12 cellular contexts compared by ENCODE assay signal in genomic region chr3:47804571-47804970, GRCh38. TPM values are rescaled to one million over a fixed set of nuclear protein-coding genes. Genes with fewer than 3 reads are reported as not detected.
DNase-seq lines count a peak whose midpoint lies in the region; TF ChIP-seq lines count a peak whose summit lies in the region.
"Had no signal": no experiment of that assay in that cellular context is flagged by ENCODE, and none has a peak within 500 bp of the region (broad histone marks: within the 10 kb centered on the region; RNA-seq: fewer than 3 reads in every experiment).

No MANE protein-coding gene starts in this region.

- DNase-seq in T-helper 2 cell treated with Interferon-gamma antibody and Interleukin-4, amounts not matched to agents 5 μg/mL and 100 μg/mL, for 36 hours (ENCODE audit: low spot score): no peak
- DNase-seq in T-helper 2 cell (no peak), adipocyte (ENCODE audit: low read depth) (no peak), mucosa of gallbladder (ENCODE audit: low spot score) (no peak), NCI-H510A treated with DMSO at 0.1 percent for 48 hours (lab: John Stamatoyannopoulos, UW) (no peak)
- no peak for DNase-seq in activated CD4-positive, CD25-positive, alpha-beta regulatory T cell (lab: John Stamatoyannopoulos, UW)
- DNase-seq: DMS53, HCEC 1CT, KG1 had no signal

- H3K4me3 Mint-ChIP-seq in T-helper 2 cell treated with Interferon-gamma antibody and Interleukin-4, amounts not matched to agents 5 μg/mL and 100 μg/mL, for 36 hours: peak overlapping the region; percentile 99
- H3K4me3 Mint-ChIP-seq in IgD-negative memory B cell (peak overlapping the region; percentile 23 to 97 (median 90)), nephron (peak overlapping the region; percentile 99)

- no peak overlapping the region for H3K9ac ChIP-seq in adipocyte (ENCODE audit: low read length)

- peaks cover 22% of the 10 kb centered on the region for H3K4me1 Mint-ChIP-seq in T-helper 2 cell treated with Interferon-gamma antibody and Interleukin-4, amounts not matched to agents 5 μg/mL and 100 μg/mL, for 36 hours (ENCODE audit: low read depth)
- peaks cover 7 to 21% (median 10%) of the 10 kb centered on the region in 3 donors for H3K4me1 Mint-ChIP-seq in IgD-negative memory B cell
- H3K4me1 Mint-ChIP-seq in nephron: peaks cover 22% of the 10 kb centered on the region

- no peaks in the 10 kb centered on the region for H3K27me3 Mint-ChIP-seq in T-helper 2 cell treated with Interferon-gamma antibody and Interleukin-4, amounts not matched to agents 5 μg/mL and 100 μg/mL, for 36 hours (ENCODE audit: low read depth)
- H3K27me3 Mint-ChIP-seq in IgD-negative memory B cell (no peaks in the 10 kb centered on the region), nephron (ENCODE audit: low read depth) (peaks cover 3% of the 10 kb centered on the region)

- H3K36me3 Mint-ChIP-seq in T-helper 2 cell treated with Interferon-gamma antibody and Interleukin-4, amounts not matched to agents 5 μg/mL and 100 μg/mL, for 36 hours (ENCODE audit: low read depth): peaks cover 4% of the 10 kb centered on the region
- H3K36me3 Mint-ChIP-seq in IgD-negative memory B cell (no peaks in the 10 kb centered on the region), nephron (ENCODE audit: low read depth) (peaks cover 16% of the 10 kb centered on the region)

- H3K4me3 ChIP-seq in adipocyte (ENCODE audit: low read length): peak overlapping the region; percentile 89

- H3K27ac Mint-ChIP-seq in T-helper 2 cell treated with Interferon-gamma antibody and Interleukin-4, amounts not matched to agents 5 μg/mL and 100 μg/mL, for 36 hours: no peak overlapping the region
- H3K27ac Mint-ChIP-seq in IgD-negative memory B cell (peak overlapping the region in 2 of 3 donors; percentile 69 to 88), nephron (peak overlapping the region; percentile 98 to 100 (median 100))

- no peaks in the 10 kb centered on the region for H3K9me3 ChIP-seq in adipocyte (ENCODE audit: control insufficient read depth, low read length)
- H3K9me3 ChIP-seq: right atrium auricular region had no signal

- TF ChIP-seq CTCF in nephron (IDR thresholded peaks at IDR 0.05; ENCODE audit: unreplicated experiment in 3 of 3): no peak

- no peaks in the 10 kb centered on the region for H3K27me3 ChIP-seq in adipocyte (replicated peaks; ENCODE audit: control insufficient read depth, insufficient read depth, low read length)
- H3K27me3 ChIP-seq: right atrium auricular region had no signal

- peaks cover 21% of the 10 kb centered on the region for H3K4me1 ChIP-seq in adipocyte (ENCODE audit: control insufficient read depth, insufficient read depth, low read length)

- no peaks in the 10 kb centered on the region for H3K9me3 Mint-ChIP-seq in T-helper 2 cell treated with Interferon-gamma antibody and Interleukin-4, amounts not matched to agents 5 μg/mL and 100 μg/mL, for 36 hours
- H3K9me3 Mint-ChIP-seq in IgD-negative memory B cell (no peaks in the 10 kb centered on the region), nephron (no peaks in the 10 kb centered on the region)

- peaks cover 12% of the 10 kb centered on the region for H3K36me3 ChIP-seq in adipocyte (ENCODE audit: control insufficient read depth, insufficient read depth, low read length, severe bottlenecking)

RNA-seq across cellular contexts. Expression of gene DHX30, which starts 1.6 kb away (rescaled TPM):
- 33.5 TPM for polyA plus RNA-seq in IgD-negative memory B cell
- 71.9 TPM for total RNA-seq in mucosa of gallbladder

RNA-seq across cellular contexts. Expression of gene SMARCC1, which starts 22.9 kb away (rescaled TPM):
- 106 TPM for polyA plus RNA-seq in IgD-negative memory B cell
- total RNA-seq in mucosa of gallbladder: 68.7 TPM
